ENCODE assay signal across 23 cellular contexts in genomic region chr3:107904536-107905066, GRCh38.
DNase-seq lines count a peak whose midpoint lies in the region; ATAC-seq and TF ChIP-seq lines count a peak whose summit lies in the region.
"Had no signal": no experiment of that assay in that cellular context is flagged by ENCODE, and none has a peak within 500 bp of the region (broad histone marks: within the 10 kb centered on the region; RNA-seq: fewer than 3 reads in every experiment).

No MANE protein-coding gene starts in this region.

- H3K4me1 ChIP-seq in tibial artery: peaks cover 0 to 38% (median 11%) of the 10 kb centered on the region in 4 donors
- H3K4me1 ChIP-seq: BLaER1 had no signal

- no peak for TF ChIP-seq CTCF in WTC11 (IDR thresholded peaks at IDR 0.05)
- TF ChIP-seq CTCF in coronary artery (IDR thresholded peaks at IDR 0.05): no peak
- no peak for TF ChIP-seq CTCF in omental fat pad (IDR thresholded peaks at IDR 0.05)
- TF ChIP-seq CTCF in tibial artery (IDR thresholded peaks at IDR 0.05): no peak

- H3K27ac ChIP-seq in coronary artery: peak overlapping the region in 1 of 2 donors; percentile 48
- peak overlapping the region; percentile 46 to 51 for H3K27ac ChIP-seq in tibial artery
- H3K27ac ChIP-seq: BLaER1 had no signal

- H3K27me3 ChIP-seq in tibial artery: no peaks in the 10 kb centered on the region
- H3K27me3 ChIP-seq: BLaER1 had no signal

- no peak overlapping the region for H3K4me3 Mint-ChIP-seq in WTC11
- H3K4me3 Mint-ChIP-seq in stimulated activated naive CD8-positive, alpha-beta T cell treated with anti-CD3 and anti-CD28 coated beads, Interleukin-15, amount 100 ng/mL, for 72 hours: no peak overlapping the region
- H3K4me3 Mint-ChIP-seq: activated CD4-positive, alpha-beta memory T cell treated with anti-CD3 and anti-CD28 coated beads for 36 hours; activated naive CD4-positive, alpha-beta T cell treated with anti-CD3 and anti-CD28 coated beads for 36 hours; naive thymus-derived CD8-positive, alpha-beta T cell had no signal

- no peaks in the 10 kb centered on the region for H3K9me3 ChIP-seq in tibial artery
- H3K9me3 ChIP-seq: BLaER1 had no signal

- POLR2A ChIA-PET in WTC11 (lab: Charles Lee): no interaction called here

- H3K27ac Mint-ChIP-seq in WTC11: no peak overlapping the region
- H3K27ac Mint-ChIP-seq in stimulated activated naive CD8-positive, alpha-beta T cell treated with anti-CD3 and anti-CD28 coated beads, Interleukin-15, amount 100 ng/mL, for 72 hours: no peak overlapping the region
- H3K27ac Mint-ChIP-seq: activated CD4-positive, alpha-beta memory T cell treated with anti-CD3 and anti-CD28 coated beads for 36 hours; activated naive CD4-positive, alpha-beta T cell treated with anti-CD3 and anti-CD28 coated beads for 36 hours; naive thymus-derived CD8-positive, alpha-beta T cell had no signal

- H3K27me3 Mint-ChIP-seq in WTC11 (ENCODE audit: low read depth): no peaks in the 10 kb centered on the region; the same call in 1 of the 2 replicates
- H3K27me3 Mint-ChIP-seq in stimulated activated naive CD8-positive, alpha-beta T cell treated with anti-CD3 and anti-CD28 coated beads, Interleukin-15, amount 100 ng/mL, for 72 hours: no peaks in the 10 kb centered on the region

- no peak for DNase-seq in WTC11 (ENCODE audit: low spot score)
- no peak for DNase-seq in coronary artery (ENCODE audit: low spot score)
- DNase-seq in omental fat pad (ENCODE audit: low spot score): no peak
- no peak for DNase-seq in tibial artery
- DNase-seq in stimulated activated naive CD8-positive, alpha-beta T cell treated with anti-CD3 and anti-CD28 coated beads, Interleukin-15, amount 100 ng/mL, for 72 hours: no peak
- DNase-seq in NCI-H345 (lab: John Stamatoyannopoulos, UW): no peak
- DNase-seq: activated CD4-positive, alpha-beta memory T cell treated with anti-CD3 and anti-CD28 coated beads for 36 hours; activated CD8-positive, alpha-beta memory T cell treated with anti-CD3 and anti-CD28 coated beads, Interleukin-2, amount 50 U/mL, for 4 hours; activated naive CD4-positive, alpha-beta T cell treated with anti-CD3 and anti-CD28 coated beads for 36 hours; amniotic stem cell; foreskin fibroblast; HCEC 1CT; naive thymus-derived CD8-positive, alpha-beta T cell; NCI-H146; NCI-H446; NCI-H748 treated with DMSO at 0.1 percent for 48 hours; Right ventricle myocardium superior; stimulated activated naive CD4-positive, alpha-beta T cell treated with Interleukin-2 at 50 U/mL for 16 hours; T-helper 2 cell had no signal

- H3K36me3 Mint-ChIP-seq in WTC11: no peaks in the 10 kb centered on the region
- H3K36me3 Mint-ChIP-seq: activated CD4-positive, alpha-beta memory T cell treated with anti-CD3 and anti-CD28 coated beads for 36 hours; naive thymus-derived CD8-positive, alpha-beta T cell had no signal

- H3K4me3 ChIP-seq in coronary artery (peak overlapping the region; percentile 46), tibial artery (peak overlapping the region in 1 of 2 donors; percentile 11)
- H3K4me3 ChIP-seq: BLaER1, smooth muscle cell had no signal

- no peaks in the 10 kb centered on the region for H3K36me3 ChIP-seq in tibial artery
- H3K36me3 ChIP-seq: BLaER1 had no signal

- CTCF ChIA-PET in WTC11 (lab: Charles Lee): no interaction called here

- H3K9me3 Mint-ChIP-seq in WTC11: no peaks in the 10 kb centered on the region
- H3K9me3 Mint-ChIP-seq in stimulated activated naive CD8-positive, alpha-beta T cell treated with anti-CD3 and anti-CD28 coated beads, Interleukin-15, amount 100 ng/mL, for 72 hours: no peaks in the 10 kb centered on the region
- H3K9me3 Mint-ChIP-seq: activated CD4-positive, alpha-beta memory T cell treated with anti-CD3 and anti-CD28 coated beads for 36 hours; activated naive CD4-positive, alpha-beta T cell treated with anti-CD3 and anti-CD28 coated beads for 36 hours; naive thymus-derived CD8-positive, alpha-beta T cell had no signal

- intact Hi-C loops in tibial artery (cut with DNase I; ENCODE audit: low total_unique reads): no loop called here

- H3K4me1 Mint-ChIP-seq in WTC11: no peaks in the 10 kb centered on the region
- H3K4me1 Mint-ChIP-seq in stimulated activated naive CD8-positive, alpha-beta T cell treated with anti-CD3 and anti-CD28 coated beads, Interleukin-15, amount 100 ng/mL, for 72 hours: peaks cover 7% of the 10 kb centered on the region
- H3K4me1 Mint-ChIP-seq: naive thymus-derived CD8-positive, alpha-beta T cell had no signal

- ATAC-seq in WTC11 (peak; percentile 60), omental fat pad (ENCODE audit: low FRiP score) (peak; percentile 89), HG02798 (IDR thresholded peaks at IDR 0.05; ENCODE audit: poor library complexity, unreplicated experiment) (no peak)
- no peak for ATAC-seq in stimulated activated naive CD8-positive, alpha-beta T cell treated with anti-CD3 and anti-CD28 coated beads, Interleukin-15, amount 100 ng/mL, for 72 hours
- ATAC-seq: activated CD4-positive, CD25-positive, alpha-beta regulatory T cell treated with anti-CD3 and anti-CD28 coated beads, Interleukin-2, amount 50 U/mL, for 24 hours; naive thymus-derived CD8-positive, alpha-beta T cell had no signal

TF ChIP-seq in WTC11, 78 proteins besides CTCF, POLR2A, EP300 and RAD21 (continues in another document):
- TF ChIP-seq ZNF396 (CRISPR knock-in tag; IDR thresholded peaks at IDR 0.05; ENCODE audit: borderline replicate concordance): no peak
- no peak for TF ChIP-seq SMAD3 (CRISPR knock-in tag; IDR thresholded peaks at IDR 0.05; ENCODE audit: borderline replicate concordance)
- no peak for TF ChIP-seq ZNF532 (CRISPR knock-in tag; IDR thresholded peaks at IDR 0.05; ENCODE audit: borderline replicate concordance)
- TF ChIP-seq CREB1 (CRISPR knock-in tag; IDR thresholded peaks at IDR 0.05): no peak
- no peak for TF ChIP-seq SMAD4 (CRISPR knock-in tag; IDR thresholded peaks at IDR 0.05)
- TF ChIP-seq TEAD1 (CRISPR knock-in tag; IDR thresholded peaks at IDR 0.05): no peak
- no peak for TF ChIP-seq GRHL2 (CRISPR knock-in tag; IDR thresholded peaks at IDR 0.05; ENCODE audit: insufficient replicate concordance, severe bottlenecking)
- no peak for TF ChIP-seq AFF4 (CRISPR knock-in tag; IDR thresholded peaks at IDR 0.05; ENCODE audit: borderline replicate concordance)

Comparison
In these comparisons a context has a peak if more than half of its experiments do, and no peak if none do; other contexts are left out.
1. ATAC-seq: peak in WTC11 (single experiment) and omental fat pad (single experiment); none in stimulated activated naive CD8-positive, alpha-beta T cell treated with anti-CD3 and anti-CD28 coated beads, Interleukin-15, amount 100 ng/mL, for 72 hours (single experiment) and HG02798 (single experiment).